Comparison of ENCODE assay signal across 9 cellular contexts in the genomic region with DNA sequence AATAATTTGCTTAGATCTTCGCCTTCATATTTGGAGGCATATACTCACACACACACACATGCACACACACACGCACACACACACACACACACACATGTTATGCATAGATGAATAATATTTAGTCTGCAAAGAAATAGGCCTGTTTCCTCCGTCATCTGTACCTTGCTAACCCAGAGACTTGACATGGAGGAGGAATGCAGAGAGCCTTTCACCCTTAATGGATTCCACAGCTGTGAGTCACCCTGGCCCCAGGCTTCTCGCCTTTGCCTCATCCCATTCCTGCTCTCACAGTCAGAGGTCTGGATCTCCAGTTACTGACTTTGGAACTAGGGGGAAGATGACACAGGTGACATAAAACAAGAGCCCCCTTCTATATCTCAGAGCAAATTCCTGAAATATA. TPM values are rescaled to one million over a fixed set of nuclear protein-coding genes. Genes with fewer than 3 reads are reported as not detected.
DNase-seq lines count a peak whose midpoint lies in the region; ATAC-seq and TF ChIP-seq lines count a peak whose summit lies in the region.
"Had no signal": no experiment of that assay in that cellular context is flagged by ENCODE, and none has a peak within 500 bp of the region (broad histone marks: within the 10 kb centered on the region; RNA-seq: fewer than 3 reads in every experiment).

No MANE protein-coding gene starts in this region.

- H3K36me3 ChIP-seq in trophoblast cell (ENCODE audit: control insufficient read depth in 1 of 2, insufficient read depth in 2 of 2, low read length in 2 of 2) = peaks cover 0 to 3% of the 10 kb centered on the region in 2 experiments
- H3K36me3 ChIP-seq in OCI-LY7 (ENCODE audit: insufficient read depth, low read length) = no peaks in the 10 kb centered on the region

- no peak overlapping the region for H2BK12ac ChIP-seq in trophoblast cell (ENCODE audit: low read length)

- no peak overlapping the region for H2BK120ac ChIP-seq in trophoblast cell (ENCODE audit: insufficient read depth, low read length, poor library complexity)

- H3K36me3 Mint-ChIP-seq in glutamatergic neuron (ENCODE audit: unreplicated experiment) = no peaks in the 10 kb centered on the region
- H3K36me3 Mint-ChIP-seq in activated T-cell treated with anti-CD3 and anti-CD28 coated beads, Interleukin-2, amount 50 U/mL, for 72 hours (ENCODE audit: insufficient read depth in 2 of 2) = no peaks in the 10 kb centered on the region

- no peaks in the 10 kb centered on the region for H3K9me3 Mint-ChIP-seq in glutamatergic neuron (ENCODE audit: unreplicated experiment)
- peaks cover 0 to 2% of the 10 kb centered on the region in 2 donors for H3K9me3 Mint-ChIP-seq in activated T-cell treated with anti-CD3 and anti-CD28 coated beads, Interleukin-2, amount 50 U/mL, for 72 hours

- no peak overlapping the region for H4K8ac ChIP-seq in trophoblast cell (ENCODE audit: low read depth, low read length)

- H4K20me1 ChIP-seq in OCI-LY7 (ENCODE audit: insufficient read depth, low read length) = no peaks in the 10 kb centered on the region

- peak overlapping the region; percentile 27 for H3K4me3 Mint-ChIP-seq in glutamatergic neuron (ENCODE audit: unreplicated experiment)
- no peak overlapping the region for H3K4me3 Mint-ChIP-seq in activated T-cell treated with anti-CD3 and anti-CD28 coated beads, Interleukin-2, amount 50 U/mL, for 72 hours

- H3K23ac ChIP-seq in trophoblast cell (ENCODE audit: low read length) = no peak overlapping the region

- no peak for TF ChIP-seq CTCF in glutamatergic neuron (IDR thresholded peaks at IDR 0.05; ENCODE audit: partially characterized antibody, unreplicated experiment)
- TF ChIP-seq CTCF in OCI-LY7 (conservative IDR thresholded peaks at IDR 0.05; ENCODE audit: low read length) = no peak

- H3K4me2 ChIP-seq in trophoblast cell (ENCODE audit: low read length) (peak overlapping the region; percentile 55), OCI-LY7 (ENCODE audit: low read length) (no peak overlapping the region)

- no peak overlapping the region for H3K4ac ChIP-seq in trophoblast cell (ENCODE audit: low read depth, low read length)

- H3K4me1 ChIP-seq in trophoblast cell (ENCODE audit: control insufficient read depth in 1 of 2, insufficient read depth in 2 of 2, low read length in 2 of 2) (peaks cover 20 to 24% of the 10 kb centered on the region in 2 experiments), OCI-LY7 (ENCODE audit: insufficient read depth, low read length, poor library complexity, severe bottlenecking) (no peaks in the 10 kb centered on the region)

- no peaks in the 10 kb centered on the region for H3K9me2 ChIP-seq in OCI-LY7 (ENCODE audit: insufficient read depth, low read length)

- peaks cover 15% of the 10 kb centered on the region for H3K79me2 ChIP-seq in trophoblast cell (ENCODE audit: control insufficient read depth, insufficient read depth, low read length, poor library complexity)
- H3K79me2 ChIP-seq in OCI-LY7 (ENCODE audit: insufficient read depth, low read depth, low read length) = no peaks in the 10 kb centered on the region

- no peaks in the 10 kb centered on the region for H3K27me3 ChIP-seq in trophoblast cell (ENCODE audit: insufficient read depth, low read length)

- H3K18ac ChIP-seq in trophoblast cell (ENCODE audit: low read length) = no peak overlapping the region

- H2AK5ac ChIP-seq in trophoblast cell (ENCODE audit: low read length) = no peak overlapping the region

- no CpG with 5 or more reads among the region's 4 CpGs for WGBS in trophoblast cell (ENCODE audit: extremely low coverage, insufficient coverage, insufficient read length)

- CTCF ChIA-PET in OCI-LY7 (lab: Charles Lee; ENCODE audit: unreplicated experiment) = no interaction called here

- DNase-seq in GM04503 (ENCODE audit: low read depth) (peak; percentile 89), SW 1271 (lab: John Stamatoyannopoulos, UW) (peak; percentile 95 to 99), glutamatergic neuron (peak; percentile 47), trophoblast cell (peak; percentile 98 to 99), OCI-LY7 (ENCODE audit: low spot score) (no peak)
- DNase-seq in activated T-cell treated with anti-CD3 and anti-CD28 coated beads, Interleukin-2, amount 50 U/mL, for 72 hours = no peak
- DNase-seq in activated naive CD4-positive, alpha-beta T cell treated with Interleukin-2 at 50 U/mL for 16 hours = no peak

- no peak overlapping the region for H4K12ac ChIP-seq in trophoblast cell (ENCODE audit: low read depth, low read length)

- H3K9me3 ChIP-seq in trophoblast cell (ENCODE audit: insufficient read depth, low read depth, low read length) = no peaks in the 10 kb centered on the region
- H3K9me3 ChIP-seq in OCI-LY7 (ENCODE audit: low read length) = no peaks in the 10 kb centered on the region

- BruUV-seq in OCI-LY7 (replicated peaks; lab: Mats Ljungman, UMichigan) = no TSS peak

- POLR2A ChIA-PET in OCI-LY7 (lab: Charles Lee) = no interaction called here

- no peak for ATAC-seq in activated T-cell treated with anti-CD3 and anti-CD28 coated beads, Interleukin-2, amount 50 U/mL, for 72 hours (replicated peaks in 1 of 2)
- ATAC-seq in GM18873 (IDR thresholded peaks at IDR 0.05; ENCODE audit: low FRiP score, unreplicated experiment) = no peak

- H3K79me1 ChIP-seq in trophoblast cell (ENCODE audit: low read length) = peaks cover 20% of the 10 kb centered on the region

- H3K14ac ChIP-seq in trophoblast cell (ENCODE audit: low read length) = no peak overlapping the region

- peaks cover 2% of the 10 kb centered on the region for H3K27me3 Mint-ChIP-seq in glutamatergic neuron (ENCODE audit: unreplicated experiment)
- no peaks in the 10 kb centered on the region for H3K27me3 Mint-ChIP-seq in activated T-cell treated with anti-CD3 and anti-CD28 coated beads, Interleukin-2, amount 50 U/mL, for 72 hours (ENCODE audit: low read depth)

- peak overlapping the region; percentile 56 for H3K27ac Mint-ChIP-seq in glutamatergic neuron (ENCODE audit: unreplicated experiment)
- no peak overlapping the region for H3K27ac Mint-ChIP-seq in activated T-cell treated with anti-CD3 and anti-CD28 coated beads, Interleukin-2, amount 50 U/mL, for 72 hours

- H4K91ac ChIP-seq in trophoblast cell (ENCODE audit: low read depth, low read length) = no peak overlapping the region

- peak overlapping the region; percentile 95 for H3K27ac ChIP-seq in trophoblast cell (ENCODE audit: low read depth, low read length)
- no peak overlapping the region for H3K27ac ChIP-seq in OCI-LY7 (ENCODE audit: low read depth, low read length, poor library complexity, severe bottlenecking)
- H3K27ac ChIP-seq: VCaP had no signal

- H2AFZ ChIP-seq in trophoblast cell (ENCODE audit: insufficient read depth, low read length, poor library complexity) = no peak overlapping the region
- H2AFZ ChIP-seq in OCI-LY7 (ENCODE audit: low read length) = no peak overlapping the region

- no peak overlapping the region for H3K9ac ChIP-seq in trophoblast cell (ENCODE audit: low read length)

- peak overlapping the region; percentile 86 for H2BK5ac ChIP-seq in trophoblast cell (ENCODE audit: low read depth, low read length, poor library complexity)

- H3K4me1 Mint-ChIP-seq in glutamatergic neuron (ENCODE audit: low read depth, unreplicated experiment) = peaks cover 51% of the 10 kb centered on the region
- no peaks in the 10 kb centered on the region for H3K4me1 Mint-ChIP-seq in activated T-cell treated with anti-CD3 and anti-CD28 coated beads, Interleukin-2, amount 50 U/mL, for 72 hours (ENCODE audit: low read depth)

- no peak overlapping the region for H3K4me3 ChIP-seq in trophoblast cell (ENCODE audit: low read depth, low read length)
- H3K4me3 ChIP-seq in OCI-LY7 (ENCODE audit: low read depth, low read length, poor library complexity, severe bottlenecking) = no peak overlapping the region

- intact Hi-C loops in OCI-LY7 (cut with micrococcal nuclease; ENCODE audit: unreplicated experiment) = no loop called here

RNA-seq across cellular contexts. Expression of gene ZNF462, which starts 29.7 kb away (rescaled TPM):
- total RNA-seq in glutamatergic neuron (ENCODE audit: unreplicated experiment) (259 TPM), OCI-LY7 (2022) (0.35 and 0.88 TPM in 2 replicates)
- polyA plus RNA-seq in trophoblast cell (2013) = 20.2 and 22.5 TPM in 2 replicates
- total RNA-seq in activated T-cell treated with anti-CD3 and anti-CD28 coated beads, Interleukin-2, amount 50 U/mL, for 72 hours = under 1 TPM; 0.36 to 0.76 TPM
- 0.70 and 1.1 TPM in 2 replicates for total RNA-seq in OCI-LY7 (2014; rRNA removed; shearing (Covaris generic))

Comparison
In these comparisons a context has a peak if more than half of its experiments do, and no peak if none do; other contexts are left out.
1. DNase-seq: peak in GM04503 (single experiment), SW 1271 (2 of 2), glutamatergic neuron (single experiment) and trophoblast cell (2 of 2); none in activated T-cell treated with anti-CD3 and anti-CD28 coated beads, Interleukin-2, amount 50 U/mL, for 72 hours (0 of 2), activated naive CD4-positive, alpha-beta T cell treated with Interleukin-2 at 50 U/mL for 16 hours (single experiment) and OCI-LY7 (single experiment).
2. RNA of gene ZNF462, which starts 29.7 kb away (total RNA-seq): 259 TPM in glutamatergic neuron (single experiment); 0.35 to 1.1 TPM in OCI-LY7 and 0.36 to 0.76 TPM in activated T-cell treated with anti-CD3 and anti-CD28 coated beads, Interleukin-2, amount 50 U/mL, for 72 hours; every median in the first group is over 100 times any median in the second.